In the genomic region with DNA sequence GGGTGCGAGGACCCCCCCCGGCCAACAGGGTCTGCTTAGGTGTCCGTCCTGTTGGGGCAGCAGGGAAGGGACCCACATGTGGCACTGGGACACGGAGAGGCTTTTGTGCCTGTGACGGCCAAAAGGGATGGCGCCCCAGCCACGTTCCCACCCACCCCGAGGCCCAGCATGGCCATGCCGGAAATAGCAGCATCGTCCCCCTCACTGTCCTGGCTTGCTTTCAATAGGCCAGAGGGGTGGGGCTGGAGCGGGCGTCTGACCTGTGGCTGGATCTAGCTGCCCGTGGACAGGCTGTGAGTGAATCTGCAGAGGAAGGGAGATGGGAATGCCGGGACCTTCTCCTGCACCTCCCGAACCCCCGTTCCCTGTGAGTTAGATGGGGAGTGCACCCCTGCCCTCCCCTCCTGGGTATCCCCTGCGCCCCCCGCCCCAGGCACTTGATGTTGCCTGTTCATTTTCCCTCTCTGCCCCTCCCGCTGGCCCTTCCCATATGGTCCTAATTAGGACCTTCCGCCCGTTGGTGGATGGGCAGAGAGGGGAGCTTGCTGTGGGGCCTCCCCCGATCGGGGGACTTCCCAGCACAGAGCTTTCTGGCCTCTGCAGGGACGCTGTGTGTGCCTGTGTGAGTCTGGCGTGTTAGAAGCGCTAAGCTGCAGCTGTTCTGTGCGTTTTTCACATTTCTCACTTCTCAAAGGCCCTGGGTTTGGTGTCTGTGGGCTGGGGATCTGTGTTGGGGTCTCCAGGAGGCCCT, we compare ENCODE assay signal across 9 cellular contexts.
DNase-seq lines count a peak whose midpoint lies in the region; ATAC-seq lines count a peak whose summit lies in the region.
"Had no signal": no experiment of that assay in that cellular context is flagged by ENCODE, and none has a peak within 500 bp of the region (broad histone marks: within the 10 kb centered on the region; RNA-seq: fewer than 3 reads in every experiment).

No MANE protein-coding gene starts in this region.

- H3K18ac ChIP-seq in mesenchymal stem cell (ENCODE audit: low read depth in 1 of 2, low read length in 2 of 2): peak overlapping the region; percentile 71 to 95

- H4K91ac ChIP-seq in mesenchymal stem cell (ENCODE audit: low read length): peak overlapping the region; percentile 85

- in situ Hi-C loops in GM23248 (cut with MboI): no loop called here

- peaks cover 31% of the 10 kb centered on the region for H3K79me1 ChIP-seq in mesenchymal stem cell (replicated peaks; ENCODE audit: low read length, poor library complexity, severe bottlenecking)

- H3K4me1 Mint-ChIP-seq in activated naive CD8-positive, alpha-beta T cell treated with anti-CD3 and anti-CD28 coated beads, Interleukin-2, amount 50 U/mL, for 24 hours: peaks cover 96% of the 10 kb centered on the region

- no peak overlapping the region for H2AK5ac ChIP-seq in mesenchymal stem cell (ENCODE audit: low read length, severe bottlenecking)

- H2BK5ac ChIP-seq in mesenchymal stem cell (ENCODE audit: low read depth, low read length, poor library complexity, severe bottlenecking): no peak overlapping the region

- H3K4me1 ChIP-seq in GM23248 (ENCODE audit: insufficient read depth): peaks cover 52% of the 10 kb centered on the region
- peaks cover 85% of the 10 kb centered on the region for H3K4me1 ChIP-seq in mesenchymal stem cell (ENCODE audit: control insufficient read depth, insufficient read depth, low read depth, low read length)

- no peaks in the 10 kb centered on the region for H3K9me2 ChIP-seq in GM23248 (ENCODE audit: insufficient read depth)

- H3K36me3 ChIP-seq in GM23248 (ENCODE audit: low read depth): no peaks in the 10 kb centered on the region
- H3K36me3 ChIP-seq in mesenchymal stem cell (ENCODE audit: control insufficient read depth in 1 of 2, insufficient read depth in 2 of 2, low read depth in 1 of 2, low read length in 2 of 2): peaks cover 9 to 37% of the 10 kb centered on the region in 2 experiments

- H3K4me3 ChIP-seq in GM23248 (peak overlapping the region; percentile 22), mesenchymal stem cell (ENCODE audit: insufficient read depth in 1 of 2, low read depth in 1 of 2, low read length in 2 of 2) (peak overlapping the region in 1 of 2 experiments; percentile 56)

- ATAC-seq in activated naive CD8-positive, alpha-beta T cell treated with anti-CD3 and anti-CD28 coated beads, Interleukin-2, amount 50 U/mL, for 24 hours: peak; percentile 75
- no peak for ATAC-seq in GM21360 (IDR thresholded peaks at IDR 0.05; ENCODE audit: unreplicated experiment)

- H4K8ac ChIP-seq in mesenchymal stem cell (ENCODE audit: low read length): peak overlapping the region; percentile 79

- H3K27me3 Mint-ChIP-seq in activated naive CD8-positive, alpha-beta T cell treated with anti-CD3 and anti-CD28 coated beads, Interleukin-2, amount 50 U/mL, for 24 hours: no peaks in the 10 kb centered on the region

- peak overlapping the region in 1 of 2 experiments; percentile 46 for H3K23ac ChIP-seq in mesenchymal stem cell (ENCODE audit: low read length in 2 of 2)

- H3K27ac ChIP-seq in GM23248 (no peak overlapping the region), mesenchymal stem cell (ENCODE audit: low read length, poor library complexity, severe bottlenecking) (no peak overlapping the region)

- peak overlapping the region in 1 of 2 experiments; percentile 90 for H2BK12ac ChIP-seq in mesenchymal stem cell (ENCODE audit: low read length in 2 of 2)

- H3K4me3 Mint-ChIP-seq in activated naive CD8-positive, alpha-beta T cell treated with anti-CD3 and anti-CD28 coated beads, Interleukin-2, amount 50 U/mL, for 24 hours: peak overlapping the region; percentile 79

- peak overlapping the region; percentile 58 for H3K9ac ChIP-seq in GM23248
- peak overlapping the region; percentile 58 for H3K9ac ChIP-seq in mesenchymal stem cell (ENCODE audit: low read length)

- no peaks in the 10 kb centered on the region for H3K36me3 Mint-ChIP-seq in activated naive CD8-positive, alpha-beta T cell treated with anti-CD3 and anti-CD28 coated beads, Interleukin-2, amount 50 U/mL, for 24 hours (ENCODE audit: low read depth)

- H4K20me1 ChIP-seq in GM23248 (ENCODE audit: insufficient read depth): peaks cover 4% of the 10 kb centered on the region; the same call in 1 of the 2 replicates

- peaks cover 97% of the 10 kb centered on the region for H3K79me2 ChIP-seq in GM23248 (ENCODE audit: insufficient read depth)

- H3K27me3 ChIP-seq in GM23248 (replicated peaks; ENCODE audit: insufficient read depth) (no peaks in the 10 kb centered on the region), mesenchymal stem cell (ENCODE audit: control insufficient read depth in 1 of 2, insufficient read depth in 1 of 2, low read length in 2 of 2) (no peaks in the 10 kb centered on the region)

- H3F3A ChIP-seq in GM23248 (ENCODE audit: insufficient read depth): peaks cover 17% of the 10 kb centered on the region

- peak overlapping the region; percentile 88 for H3K27ac Mint-ChIP-seq in activated naive CD8-positive, alpha-beta T cell treated with anti-CD3 and anti-CD28 coated beads, Interleukin-2, amount 50 U/mL, for 24 hours

- H3K4ac ChIP-seq in mesenchymal stem cell (ENCODE audit: low read depth in 1 of 2, low read length in 2 of 2): peak overlapping the region; percentile 49 to 79

- peak overlapping the region in 1 of 2 experiments; percentile 66 for H3K14ac ChIP-seq in mesenchymal stem cell (ENCODE audit: low read length in 2 of 2)

- H2AFZ ChIP-seq in GM23248 (no peak overlapping the region), mesenchymal stem cell (ENCODE audit: low read depth, low read length) (no peak overlapping the region)

- H3K9me3 ChIP-seq in GM23248 (ENCODE audit: low read depth) (no peaks in the 10 kb centered on the region), mesenchymal stem cell (ENCODE audit: control insufficient read depth, low read length) (no peaks in the 10 kb centered on the region)

- peak overlapping the region; percentile 36 for H2BK120ac ChIP-seq in mesenchymal stem cell (ENCODE audit: low read depth, low read length)

- 7 to 10% methylated on average over 21 to 26 of the region's 27 CpGs for WGBS in GM23248 (ENCODE audit: low coverage in 1 of 2, low lambda C conversion rate in 2 of 2, missing lambda C conversion rate in 2 of 2), 2 experiments
- 29% methylated on average over 23 of the region's 27 CpGs for WGBS in mesenchymal stem cell

- peak overlapping the region; percentile 34 for H3K4me2 ChIP-seq in GM23248 (ENCODE audit: unreplicated experiment)
- no peak overlapping the region for H3K4me2 ChIP-seq in mesenchymal stem cell (ENCODE audit: low read length, poor library complexity, severe bottlenecking)

- DNase-seq in AG08395 (ENCODE audit: low spot score) (peak; percentile 61), GM23248 (peak; percentile 73), mesenchymal stem cell (peak; percentile 84), DMS79 treated with DMSO at 0.1 percent for 48 hours (lab: John Stamatoyannopoulos, UW) (no peak), NCI-H2081 (lab: John Stamatoyannopoulos, UW) (no peak)
- DNase-seq in activated naive CD8-positive, alpha-beta T cell treated with anti-CD3 and anti-CD28 coated beads, Interleukin-2, amount 50 U/mL, for 24 hours: peak; percentile 65
- DNase-seq in effector CD4-positive, alpha-beta T cell: no peak
- DNase-seq: GF-D8 had no signal

- H2BK15ac ChIP-seq in mesenchymal stem cell (ENCODE audit: low read depth, poor library complexity, severe bottlenecking): peak overlapping the region; percentile 50

- H3K9me3 Mint-ChIP-seq in activated naive CD8-positive, alpha-beta T cell treated with anti-CD3 and anti-CD28 coated beads, Interleukin-2, amount 50 U/mL, for 24 hours: no peaks in the 10 kb centered on the region

Comparison
In these comparisons a context has a peak if more than half of its experiments do, and no peak if none do; other contexts are left out.
1. DNase-seq: peak in AG08395 (single experiment), GM23248 (single experiment), activated naive CD8-positive, alpha-beta T cell treated with anti-CD3 and anti-CD28 coated beads, Interleukin-2, amount 50 U/mL, for 24 hours (single experiment) and mesenchymal stem cell (single experiment); none in DMS79 treated with DMSO at 0.1 percent for 48 hours (single experiment), NCI-H2081 (0 of 2) and effector CD4-positive, alpha-beta T cell (single experiment).